1 cellular context compared by ENCODE assay signal in the genomic region with DNA sequence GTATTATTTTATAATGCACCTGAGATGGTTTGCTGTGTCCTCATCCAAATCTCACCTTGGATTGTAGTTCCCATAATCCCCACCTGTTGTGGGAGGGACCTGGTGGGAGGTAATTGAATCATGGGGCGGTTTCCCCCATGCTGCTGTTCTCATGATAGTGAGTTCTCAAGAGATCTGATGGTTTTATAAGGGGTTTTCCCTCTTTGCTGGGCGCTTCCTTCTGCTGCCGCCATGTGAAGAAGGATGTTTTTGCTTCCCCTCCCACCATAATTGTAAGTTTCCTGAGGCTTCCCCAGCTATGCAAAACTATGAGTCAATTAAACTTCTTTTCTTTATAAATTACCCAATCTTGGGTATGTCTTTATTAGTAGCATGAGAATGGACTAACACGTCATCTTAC. TPM values are rescaled to one million over a fixed set of nuclear protein-coding genes. Genes with fewer than 3 reads are reported as not detected.
"Had no signal": no experiment of that assay in that cellular context is flagged by ENCODE, and none has a peak within 500 bp of the region (broad histone marks: within the 10 kb centered on the region; RNA-seq: fewer than 3 reads in every experiment).

No MANE protein-coding gene starts in this region.

RNA-seq across cellular contexts. Expression of a gene that starts 55.7 kb away (rescaled TPM):
- total RNA-seq: HT-29 had no signal
